ENCODE assay signal across 22 cellular contexts in genomic region chr14:53273671-53274072, GRCh38.
DNase-seq lines count a peak whose midpoint lies in the region; ATAC-seq and TF ChIP-seq lines count a peak whose summit lies in the region.
"Had no signal": no experiment of that assay in that cellular context is flagged by ENCODE, and none has a peak within 500 bp of the region (broad histone marks: within the 10 kb centered on the region; RNA-seq: fewer than 3 reads in every experiment).

No MANE protein-coding gene starts in this region.

- H3K9ac ChIP-seq in mesendoderm (ENCODE audit: low read length), result no peak overlapping the region

- no peak overlapping the region for H2BK15ac ChIP-seq in mesendoderm (replicated peaks; ENCODE audit: low read depth)

- H3K79me2 ChIP-seq in mesendoderm (ENCODE audit: control insufficient read depth, insufficient read depth, low read length), result no peaks in the 10 kb centered on the region

- H3K23ac ChIP-seq in mesendoderm (ENCODE audit: low read length), result no peak overlapping the region

- no peak overlapping the region for H3K27ac ChIP-seq in mesendoderm (ENCODE audit: low read depth, low read length)
- H3K27ac ChIP-seq: brain microvascular endothelial cell, gastroesophageal sphincter, SJCRH30, thoracic aorta had no signal

- H3K18ac ChIP-seq in mesendoderm (ENCODE audit: low read length), result no peak overlapping the region

- ATAC-seq in HG03460 (IDR thresholded peaks at IDR 0.05; ENCODE audit: unreplicated experiment), result no peak
- ATAC-seq in GM21390 (IDR thresholded peaks at IDR 0.05; ENCODE audit: unreplicated experiment), result no peak
- ATAC-seq: gastroesophageal sphincter, right cardiac atrium had no signal

- H2BK5ac ChIP-seq in mesendoderm (ENCODE audit: low read length), result no peak overlapping the region

- no peak overlapping the region for H2AK5ac ChIP-seq in mesendoderm (ENCODE audit: low read length)

- DNase-seq in ELR (ENCODE audit: low read depth) (peak; percentile 24), KBM-7 (peak; percentile 71), cardiac fibroblast (ENCODE audit: low read depth in 2 of 2) (peak; percentile 53 to 64), mesendoderm (peak; percentile 25), T-helper 2 cell (no peak)
- no peak for DNase-seq in stimulated activated CD4-positive, alpha-beta T cell treated with anti-CD3 and anti-CD28 coated beads, Interleukin-12 subunit alpha, Interleukin-12 subunit beta, amount 100 ng/mL, for 4 hours
- DNase-seq: activated CD4-positive, alpha-beta T cell treated with anti-CD3 and anti-CD28 coated beads, Interleukin-2, amount 50 U/mL, for 4 hours; activated T-cell treated with anti-CD3 and anti-CD28 coated beads, Interleukin-2, amount 50 U/mL, for 1 hour; brain microvascular endothelial cell; C1 segment of cervical spinal cord; DMS79; effector memory CD4-positive, alpha-beta T cell; GOT3; midbrain; MV-4-11; stimulated activated CD4-positive, alpha-beta T cell treated with anti-CD3 and anti-CD28 coated beads, Interleukin-4, amount 100 ng/mL, for 24 hours had no signal

- no peak overlapping the region for H2BK120ac ChIP-seq in mesendoderm (ENCODE audit: low read depth, low read length)

- H3K79me1 ChIP-seq in mesendoderm (ENCODE audit: low read length), result no peaks in the 10 kb centered on the region

- H3K4ac ChIP-seq in mesendoderm (ENCODE audit: low read depth, low read length), result no peak overlapping the region

- WGBS in mesendoderm (ENCODE audit: extremely low coverage, insufficient coverage, low lambda C conversion rate), result no CpG with 5 or more reads among the region's 6 CpGs

- H3K27me3 ChIP-seq in mesendoderm (ENCODE audit: insufficient read depth, low read length, poor library complexity), result no peaks in the 10 kb centered on the region
- H3K27me3 ChIP-seq: brain microvascular endothelial cell, gastroesophageal sphincter, SJCRH30 had no signal

- in situ Hi-C loops in KBM-7 (cut with MboI; ENCODE audit: low pct_unique_long_range_greater_than_20kb, low sequenced_read_pairs), result no loop called here

- no peak overlapping the region for H4K5ac ChIP-seq in mesendoderm (ENCODE audit: low read length)

- no peak overlapping the region for H3K56ac ChIP-seq in mesendoderm (ENCODE audit: low read length)

- no peak overlapping the region for H4K8ac ChIP-seq in mesendoderm (ENCODE audit: low read depth, low read length)

- TF ChIP-seq CTCF in cardiac fibroblast (IDR thresholded peaks at IDR 0.05; ENCODE audit: low read depth, low read length), result no peak

- H3K4me3 ChIP-seq in cardiac fibroblast (replicated peaks in 1 of 2; ENCODE audit: low read depth in 2 of 2, low read length in 2 of 2) (no peak overlapping the region), mesendoderm (ENCODE audit: low read length) (no peak overlapping the region)
- H3K4me3 ChIP-seq: gastroesophageal sphincter, SJCRH30, thoracic aorta had no signal

- H3K4me2 ChIP-seq in mesendoderm (ENCODE audit: low read length), result no peak overlapping the region

- H3K36me3 ChIP-seq in mesendoderm (ENCODE audit: control insufficient read depth, insufficient read depth, low read length), result no peaks in the 10 kb centered on the region
- H3K36me3 ChIP-seq: brain microvascular endothelial cell, gastroesophageal sphincter, SJCRH30, thoracic aorta had no signal

- H3K4me1 ChIP-seq in mesendoderm (ENCODE audit: control insufficient read depth, low read depth, low read length), result no peaks in the 10 kb centered on the region
- H3K4me1 ChIP-seq: gastroesophageal sphincter, SJCRH30 had no signal

Comparison
In these comparisons a context has a peak if more than half of its experiments do, and no peak if none do; other contexts are left out.
1. DNase-seq: peak in ELR (single experiment), KBM-7 (single experiment), cardiac fibroblast (2 of 2) and mesendoderm (single experiment); none in stimulated activated CD4-positive, alpha-beta T cell treated with anti-CD3 and anti-CD28 coated beads, Interleukin-12 subunit alpha, Interleukin-12 subunit beta, amount 100 ng/mL, for 4 hours (single experiment) and T-helper 2 cell (0 of 5).